1 cellular context compared by ENCODE assay signal in genomic region chr20:57409672-57410397, GRCh38.
TF ChIP-seq lines count a peak whose summit lies in the region.

No MANE protein-coding gene starts in this region.

TF ChIP-seq in K562, 482 proteins besides CTCF, POLR2A, EP300 and RAD21 (continued from another document and continues in another):
- TF ChIP-seq SMARCC2 (IDR thresholded peaks at IDR 0.05; ENCODE audit: low read depth) (peak; percentile 94), NCOR1 (IDR thresholded peaks at IDR 0.05) (peak; percentile 98), SRSF9 (IDR thresholded peaks at IDR 0.05; ENCODE audit: borderline replicate concordance, low read depth, low read length) (no peak), RCOR1 (IDR thresholded peaks at IDR 0.05; ENCODE audit: borderline replicate concordance in 1 of 2, low read depth in 2 of 2, low read length in 2 of 2) (peak in 1 of 2 experiments; percentile 82; a peak in 3 of 4 replicates), CBX1 (IDR thresholded peaks at IDR 0.05; ENCODE audit: low read depth) (0 out of 2 replicates have a peak, but pooled peaks have one; percentile 26), ZNF644 (tag; IDR thresholded peaks at IDR 0.05; ENCODE audit: low read depth) (peak; percentile 84), SUPT5H (IDR thresholded peaks at IDR 0.05) (peak; percentile 63; the same call in 1 of the 2 replicates), MAFF (IDR thresholded peaks at IDR 0.05; ENCODE audit: low read length) (peak; percentile 6; the same call in 1 of the 2 replicates), LEF1 (IDR thresholded peaks at IDR 0.05) (peak; percentile 89), FOS (IDR thresholded peaks at IDR 0.05; ENCODE audit: extremely low read depth, insufficient read length) (no peak), MYNN (IDR thresholded peaks at IDR 0.05) (peak; percentile 95), MYNN (CRISPR knock-in tag; IDR thresholded peaks at IDR 0.05) (no peak), ADNP (tag; IDR thresholded peaks at IDR 0.05) (peak; percentile 83), ZFP91 (CRISPR knock-in tag; IDR thresholded peaks at IDR 0.05) (no peak), ZFX (CRISPR knock-in tag; IDR thresholded peaks at IDR 0.05) (peak; percentile 80), TCF3 (CRISPR knock-in tag; IDR thresholded peaks at IDR 0.05) (peak; percentile 99), KLF13 (tag; IDR thresholded peaks at IDR 0.05; ENCODE audit: borderline replicate concordance, low read depth) (no peak), HDAC3 (IDR thresholded peaks at IDR 0.05; ENCODE audit: borderline replicate concordance, partially characterized antibody) (peak; percentile 95), ELF4 (CRISPR knock-in tag; IDR thresholded peaks at IDR 0.05) (0 out of 2 replicates have a peak, but pooled peaks have one; percentile 26), CC2D1A (IDR thresholded peaks at IDR 0.05) (peak; percentile 92; the same call in 1 of the 2 replicates), CREB3L1 (IDR thresholded peaks at IDR 0.05; ENCODE audit: borderline replicate concordance, low read depth) (0 out of 2 replicates have a peak, but pooled peaks have one; percentile 60), ZNF280B (CRISPR knock-in tag; IDR thresholded peaks at IDR 0.05) (no peak), L3MBTL2 (IDR thresholded peaks at IDR 0.05) (peak; percentile 61), GATA2 (CRISPR knock-in tag; IDR thresholded peaks at IDR 0.05) (peak; percentile 95), RFX1 (IDR thresholded peaks at IDR 0.05) (no peak), ZEB2 (IDR thresholded peaks at IDR 0.05) (peak; percentile 62), BACH1 (tag; IDR thresholded peaks at IDR 0.05) (0 out of 2 replicates have a peak, but pooled peaks have one; percentile 37), FOXM1 (IDR thresholded peaks at IDR 0.05; ENCODE audit: low read depth) (peak; percentile 85), FOXM1 (CRISPR knock-in tag; IDR thresholded peaks at IDR 0.05; ENCODE audit: low read depth) (no peak), TAF15 (IDR thresholded peaks at IDR 0.05; ENCODE audit: low read depth, low read length) (no peak), GATAD2B (IDR thresholded peaks at IDR 0.05; ENCODE audit: borderline replicate concordance) (peak; percentile 96), POLR2AphosphoS2 (IDR thresholded peaks at IDR 0.05; ENCODE audit: low read length) (0 out of 2 replicates have a peak, but pooled peaks have one; percentile 70), RBFOX2 (IDR thresholded peaks at IDR 0.05; ENCODE audit: low read depth, low read length) (peak; percentile 57), MTA1 (IDR thresholded peaks at IDR 0.05; ENCODE audit: borderline replicate concordance) (peak; percentile 85; the same call in 1 of the 2 replicates), RBM25 (IDR thresholded peaks at IDR 0.05; ENCODE audit: low read depth, low read length, severe bottlenecking) (peak; percentile 80), TOE1 (IDR thresholded peaks at IDR 0.05; ENCODE audit: borderline replicate concordance) (0 out of 2 replicates have a peak, but pooled peaks have one; percentile 59), TOE1 (CRISPR knock-in tag; IDR thresholded peaks at IDR 0.05; ENCODE audit: borderline replicate concordance, low read depth) (no peak), ESRRB (CRISPR knock-in tag; IDR thresholded peaks at IDR 0.05; ENCODE audit: borderline replicate concordance) (no peak), YY1 (IDR thresholded peaks at IDR 0.05; ENCODE audit: borderline replicate concordance in 1 of 3, control insufficient read depth in 1 of 3, extremely low read depth in 1 of 3, insufficient read depth in 3 of 3, insufficient read length in 1 of 3, insufficient replicate concordance in 2 of 3, low read depth in 1 of 3, low read length in 2 of 3) (peak in 1 of 3 experiments; percentile 2), GATAD2A (IDR thresholded peaks at IDR 0.05) (peak; percentile 89; the same call in 1 of the 2 replicates), FOXJ3 (CRISPR knock-in tag; IDR thresholded peaks at IDR 0.05) (0 out of 2 replicates have a peak, but pooled peaks have one; percentile 38), MAFK (IDR thresholded peaks at IDR 0.05; ENCODE audit: low read length) (peak; percentile 24; the same call in 1 of the 2 replicates)
- TF ChIP-seq, protein P1, sequence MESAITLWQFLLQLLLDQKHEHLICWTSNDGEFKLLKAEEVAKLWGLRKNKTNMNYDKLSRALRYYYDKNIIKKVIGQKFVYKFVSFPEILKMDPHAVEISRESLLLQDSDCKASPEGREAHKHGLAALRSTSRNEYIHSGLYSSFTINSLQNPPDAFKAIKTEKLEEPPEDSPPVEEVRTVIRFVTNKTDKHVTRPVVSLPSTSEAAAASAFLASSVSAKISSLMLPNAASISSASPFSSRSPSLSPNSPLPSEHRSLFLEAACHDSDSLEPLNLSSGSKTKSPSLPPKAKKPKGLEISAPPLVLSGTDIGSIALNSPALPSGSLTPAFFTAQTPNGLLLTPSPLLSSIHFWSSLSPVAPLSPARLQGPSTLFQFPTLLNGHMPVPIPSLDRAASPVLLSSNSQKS (CRISPR knock-in tag; IDR thresholded peaks at IDR 0.05) = no peak
- TF ChIP-seq, protein P2, sequence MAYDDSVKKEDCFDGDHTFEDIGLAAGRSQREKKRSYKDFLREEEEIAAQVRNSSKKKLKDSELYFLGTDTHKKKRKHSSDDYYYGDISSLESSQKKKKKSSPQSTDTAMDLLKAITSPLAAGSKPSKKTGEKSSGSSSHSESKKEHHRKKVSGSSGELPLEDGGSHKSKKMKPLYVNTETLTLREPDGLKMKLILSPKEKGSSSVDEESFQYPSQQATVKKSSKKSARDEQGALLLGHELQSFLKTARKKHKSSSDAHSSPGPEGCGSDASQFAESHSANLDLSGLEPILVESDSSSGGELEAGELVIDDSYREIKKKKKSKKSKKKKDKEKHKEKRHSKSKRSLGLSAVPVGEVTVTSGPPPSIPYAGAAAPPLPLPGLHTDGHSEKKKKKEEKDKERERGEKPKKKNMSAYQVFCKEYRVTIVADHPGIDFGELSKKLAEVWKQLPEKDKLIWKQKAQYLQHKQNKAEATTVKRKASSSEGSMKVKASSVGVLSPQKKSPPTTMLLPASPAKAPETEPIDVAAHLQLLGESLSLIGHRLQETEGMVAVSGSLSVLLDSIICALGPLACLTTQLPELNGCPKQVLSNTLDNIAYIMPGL (CRISPR knock-in tag; IDR thresholded peaks at IDR 0.05) = no peak
- TF ChIP-seq, protein P3, sequence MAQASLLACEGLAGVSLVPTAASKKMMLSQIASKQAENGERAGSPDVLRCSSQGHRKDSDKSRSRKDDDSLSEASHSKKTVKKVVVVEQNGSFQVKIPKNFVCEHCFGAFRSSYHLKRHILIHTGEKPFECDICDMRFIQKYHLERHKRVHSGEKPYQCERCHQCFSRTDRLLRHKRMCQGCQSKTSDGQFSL (CRISPR knock-in tag; IDR thresholded peaks at IDR 0.05) = no peak
- TF ChIP-seq, protein P3 (tag; IDR thresholded peaks at IDR 0.05) = no peak
- TF ChIP-seq, protein P4, sequence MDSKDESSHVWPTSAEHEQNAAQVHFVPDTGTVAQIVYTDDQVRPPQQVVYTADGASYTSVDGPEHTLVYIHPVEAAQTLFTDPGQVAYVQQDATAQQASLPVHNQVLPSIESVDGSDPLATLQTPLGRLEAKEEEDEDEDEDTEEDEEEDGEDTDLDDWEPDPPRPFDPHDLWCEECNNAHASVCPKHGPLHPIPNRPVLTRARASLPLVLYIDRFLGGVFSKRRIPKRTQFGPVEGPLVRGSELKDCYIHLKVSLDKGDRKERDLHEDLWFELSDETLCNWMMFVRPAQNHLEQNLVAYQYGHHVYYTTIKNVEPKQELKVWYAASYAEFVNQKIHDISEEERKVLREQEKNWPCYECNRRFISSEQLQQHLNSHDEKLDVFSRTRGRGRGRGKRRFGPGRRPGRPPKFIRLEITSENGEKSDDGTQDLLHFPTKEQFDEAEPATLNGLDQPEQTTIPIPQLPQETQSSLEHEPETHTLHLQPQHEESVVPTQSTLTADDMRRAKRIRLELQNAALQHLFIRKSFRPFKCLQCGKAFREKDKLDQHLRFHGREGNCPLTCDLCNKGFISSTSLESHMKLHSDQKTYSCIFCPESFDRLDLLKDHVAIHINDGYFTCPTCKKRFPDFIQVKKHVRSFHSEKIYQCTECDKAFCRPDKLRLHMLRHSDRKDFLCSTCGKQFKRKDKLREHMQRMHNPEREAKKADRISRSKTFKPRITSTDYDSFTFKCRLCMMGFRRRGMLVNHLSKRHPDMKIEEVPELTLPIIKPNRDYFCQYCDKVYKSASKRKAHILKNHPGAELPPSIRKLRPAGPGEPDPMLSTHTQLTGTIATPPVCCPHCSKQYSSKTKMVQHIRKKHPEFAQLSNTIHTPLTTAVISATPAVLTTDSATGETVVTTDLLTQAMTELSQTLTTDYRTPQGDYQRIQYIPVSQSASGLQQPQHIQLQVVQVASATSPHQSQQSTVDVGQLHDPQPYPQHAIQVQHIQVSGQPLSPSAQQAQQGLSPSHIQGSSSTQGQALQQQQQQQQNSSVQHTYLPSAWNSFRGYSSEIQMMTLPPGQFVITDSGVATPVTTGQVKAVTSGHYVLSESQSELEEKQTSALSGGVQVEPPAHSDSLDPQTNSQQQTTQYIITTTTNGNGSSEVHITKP (IDR thresholded peaks at IDR 0.05; ENCODE audit: partially characterized antibody) = peak; percentile 31
- TF ChIP-seq, protein P5, sequence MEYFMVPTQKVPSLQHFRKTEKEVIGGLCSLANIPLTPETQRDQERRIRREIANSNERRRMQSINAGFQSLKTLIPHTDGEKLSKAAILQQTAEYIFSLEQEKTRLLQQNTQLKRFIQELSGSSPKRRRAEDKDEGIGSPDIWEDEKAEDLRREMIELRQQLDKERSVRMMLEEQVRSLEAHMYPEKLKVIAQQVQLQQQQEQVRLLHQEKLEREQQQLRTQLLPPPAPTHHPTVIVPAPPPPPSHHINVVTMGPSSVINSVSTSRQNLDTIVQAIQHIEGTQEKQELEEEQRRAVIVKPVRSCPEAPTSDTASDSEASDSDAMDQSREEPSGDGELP (CRISPR knock-in tag; IDR thresholded peaks at IDR 0.05; ENCODE audit: borderline replicate concordance) = peak; percentile 97
